11 cellular contexts compared by ENCODE assay signal in the genomic region with DNA sequence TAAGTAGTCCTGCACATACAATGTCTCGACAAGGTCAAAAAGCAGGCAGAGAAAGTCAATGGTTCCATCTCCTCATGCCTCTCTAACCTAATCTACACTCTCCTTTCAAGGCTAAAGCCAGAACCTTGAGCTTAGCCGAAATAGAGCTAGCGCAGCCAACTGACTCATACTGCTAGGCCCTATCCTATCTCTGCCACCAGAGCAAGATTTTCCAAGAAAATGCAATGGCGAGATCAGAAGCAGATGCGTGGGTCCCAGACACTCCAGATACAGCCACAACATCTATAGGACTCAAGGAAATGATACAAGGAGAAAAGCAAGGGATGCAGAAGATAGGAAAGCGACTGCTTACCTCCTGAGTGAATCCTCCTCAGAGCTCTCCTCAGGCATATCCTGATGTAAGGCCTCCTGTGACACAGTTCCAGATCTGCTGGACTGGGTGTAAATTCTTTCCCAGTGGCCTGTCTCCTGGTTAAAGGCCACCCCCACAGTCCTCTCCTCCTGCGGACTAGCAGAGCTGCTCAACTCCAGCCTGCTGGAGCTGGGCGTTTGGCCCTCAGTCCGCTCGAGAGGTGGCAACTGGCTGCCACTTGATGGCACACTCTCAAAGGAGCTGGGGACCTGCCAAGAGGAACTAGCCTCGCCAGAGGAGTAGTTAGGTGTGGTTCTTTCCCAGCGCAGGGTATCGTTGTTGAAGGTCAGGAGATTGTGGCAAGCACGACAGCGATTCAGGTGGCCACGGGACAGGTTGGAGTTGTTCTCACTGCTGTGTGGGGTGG. TPM values are rescaled to one million over a fixed set of nuclear protein-coding genes. Genes with fewer than 3 reads are reported as not detected.
DNase-seq lines count a peak whose midpoint lies in the region; ATAC-seq, FAIRE-seq and TF ChIP-seq lines count a peak whose summit lies in the region.
"Had no signal": no experiment of that assay in that cellular context is flagged by ENCODE, and none has a peak within 500 bp of the region (broad histone marks: within the 10 kb centered on the region; RNA-seq: fewer than 3 reads in every experiment).

No MANE protein-coding gene starts in this region.

- H3K18ac ChIP-seq in H1 (ENCODE audit: extremely low read depth, low read length), result no peak overlapping the region

- H3K79me2 ChIP-seq in OCI-LY1 (ENCODE audit: insufficient read depth, low read length), result peaks cover 2% of the 10 kb centered on the region; the same call in 1 of the 2 replicates
- peaks cover 0 to 11% of the 10 kb centered on the region in 2 experiments; a peak in 3 of 4 replicates for H3K79me2 ChIP-seq in H1 (ENCODE audit: control insufficient read depth in 1 of 2, insufficient read depth in 2 of 2, low read length in 2 of 2)

- TF ChIP-seq POLR2A in H1 (IDR thresholded peaks at IDR 0.05; ENCODE audit: control extremely low read depth in 1 of 2, low read depth in 2 of 2, low read length in 2 of 2), result no peak

- no peaks in the 10 kb centered on the region for H4K20me1 ChIP-seq in OCI-LY1 (ENCODE audit: insufficient read depth, low read length)
- H4K20me1 ChIP-seq in H1 (replicated peaks in 1 of 2; ENCODE audit: control insufficient read depth in 1 of 2, insufficient read depth in 2 of 2, low read length in 2 of 2), result peaks cover 0 to 7% of the 10 kb centered on the region in 2 experiments

- H3K4ac ChIP-seq in H1 (replicated peaks; ENCODE audit: insufficient read length, low read depth, low read length), result no peak overlapping the region

- no peak overlapping the region for H4K91ac ChIP-seq in H1 (replicated peaks; ENCODE audit: insufficient read length, low read length)

- H3K9me2 ChIP-seq in OCI-LY1 (ENCODE audit: low read depth, low read length), result no peaks in the 10 kb centered on the region

- no peak overlapping the region for H4K8ac ChIP-seq in H1 (ENCODE audit: extremely low read depth, insufficient read depth, low read length)

- no peak overlapping the region for H3K9ac ChIP-seq in OCI-LY1 (ENCODE audit: low read length)
- no peak overlapping the region for H3K9ac ChIP-seq in H1 (replicated peaks in 1 of 4; ENCODE audit: extremely low read depth in 1 of 4, low read depth in 3 of 4, low read length in 3 of 4)
- H3K9ac ChIP-seq in mucosa of stomach (ENCODE audit: low read length), result peak overlapping the region; percentile 58

- FAIRE-seq in D721Med (lab: Jason Lieb, UNC) (no peak), H1 (lab: Jason Lieb, UNC) (no peak)

- no peaks in the 10 kb centered on the region for H3F3A ChIP-seq in OCI-LY1 (ENCODE audit: insufficient read depth, low read length)

- no peak overlapping the region for H2BK15ac ChIP-seq in H1 (ENCODE audit: low read length)

- no peak overlapping the region for H3K4me3 ChIP-seq in OCI-LY1 (ENCODE audit: low read depth, low read length, poor library complexity, severe bottlenecking)
- no peak overlapping the region for H3K4me3 ChIP-seq in H1 (ENCODE audit: extremely low read depth in 1 of 4, insufficient read depth in 2 of 4, low read depth in 3 of 4, low read length in 4 of 4)
- no peak overlapping the region for H3K4me3 ChIP-seq in mucosa of stomach (ENCODE audit: low read length)
- H3K4me3 ChIP-seq: PC-9 had no signal

- H3K23ac ChIP-seq in H1 (ENCODE audit: insufficient read length), result no peak overlapping the region

- no peak overlapping the region for H2AK5ac ChIP-seq in H1 (ENCODE audit: low read depth, low read length)

- no peak for TF ChIP-seq EP300 in H1 (IDR thresholded peaks at IDR 0.05; ENCODE audit: borderline replicate concordance in 1 of 2, low read depth in 2 of 2, low read length in 2 of 2)

- H3K23me2 ChIP-seq in H1 (ENCODE audit: low read depth, low read length), result no peaks in the 10 kb centered on the region

- POLR2A ChIA-PET in H1 (lab: Charles Lee; ENCODE audit: partially characterized antibody), result interaction anchor here (0.8 kb wide), 2 partner anchors 49 to 51 kb away, joined by 3 read pairs; no protein-coding TSS in a partner anchor

- H3K4me2 ChIP-seq in OCI-LY1 (ENCODE audit: low read length), result no peak overlapping the region
- H3K4me2 ChIP-seq in H1 (ENCODE audit: insufficient read depth in 1 of 2, low read depth in 2 of 2, low read length in 2 of 2), result no peak overlapping the region
- H3K4me2 ChIP-seq: PC-9 had no signal

- CTCF ChIA-PET in H1 (lab: Charles Lee; ENCODE audit: partially characterized antibody), result interaction anchor here (1.0 to 3.6 kb wide), 14 partner anchors 8 to 159 kb away, joined by 3 to 16 read pairs (median 4); no protein-coding TSS in a partner anchor

- H2BK5ac ChIP-seq in H1 (ENCODE audit: low read depth, low read length), result no peak overlapping the region

- no peaks in the 10 kb centered on the region for H3K9me3 ChIP-seq in OCI-LY1 (ENCODE audit: low read length)
- no peaks in the 10 kb centered on the region for H3K9me3 ChIP-seq in H1 (ENCODE audit: insufficient read depth in 2 of 2, low read depth in 1 of 2, low read length in 1 of 2)
- no peaks in the 10 kb centered on the region for H3K9me3 ChIP-seq in mucosa of stomach (ENCODE audit: control insufficient read depth, low read length)

- H3K79me1 ChIP-seq in H1 (ENCODE audit: low read depth, low read length), result no peaks in the 10 kb centered on the region; the same call in 1 of the 2 replicates

- no peak overlapping the region for H2AFZ ChIP-seq in OCI-LY1 (ENCODE audit: low read length)
- H2AFZ ChIP-seq in H1 (ENCODE audit: low read length), result no peak overlapping the region
- H2AFZ ChIP-seq: PC-9 had no signal

- TF ChIP-seq CTCF in D721Med (IDR thresholded peaks at IDR 0.05; ENCODE audit: insufficient read depth, missing control alignments) (peak; percentile 18), OCI-LY1 (IDR thresholded peaks at IDR 0.05; ENCODE audit: low read length) (peak; percentile 35; the same call in 1 of the 2 replicates), H1 (IDR thresholded peaks at IDR 0.05; ENCODE audit: control extremely low read depth in 1 of 3, insufficient read depth in 1 of 3, low read depth in 1 of 3, low read length in 3 of 3) (peak in 2 of 3 experiments; percentile 5 to 6; a peak in 2 of 4 replicates)

- DNase-seq in D721Med (ENCODE audit: insufficient read length, low spot score) (no peak), H1 (ENCODE audit: low read depth in 1 of 2, low spot score in 2 of 2) (no peak), globus pallidus (ENCODE audit: low spot score) (no peak)
- DNase-seq in stimulated activated naive CD4-positive, alpha-beta T cell treated with Interleukin-2 at 50 U/mL for 16 hours (lab: John Stamatoyannopoulos, UW), result no peak
- DNase-seq in effector CD8-positive, alpha-beta T cell (lab: John Stamatoyannopoulos, UW), result no peak
- DNase-seq: activated CD8-positive, alpha-beta memory T cell treated with anti-CD3 and anti-CD28 coated beads, Interleukin-2, amount 50 U/mL, for 48 hours; T-helper 9 cell had no signal

- no peak overlapping the region for H2BK12ac ChIP-seq in H1 (ENCODE audit: low read depth, low read length)

- no peak overlapping the region for H3K14ac ChIP-seq in H1 (ENCODE audit: insufficient read length)

- H3K27me3 ChIP-seq in OCI-LY1 (ENCODE audit: insufficient read depth, low read length) (no peaks in the 10 kb centered on the region), H1 (replicated peaks in 1 of 4; ENCODE audit: control insufficient read depth in 3 of 4, extremely low read depth in 1 of 4, insufficient read depth in 3 of 4, low read length in 3 of 4) (no peaks in the 10 kb centered on the region), mucosa of stomach (ENCODE audit: control insufficient read depth, insufficient read depth, low read length) (no peaks in the 10 kb centered on the region)

- H3K56ac ChIP-seq in H1 (replicated peaks; ENCODE audit: insufficient read length, low read depth, low read length), result no peak overlapping the region

- no peak overlapping the region for H4K5ac ChIP-seq in H1 (ENCODE audit: insufficient read length, low read depth, low read length)

- no peak overlapping the region for H2BK120ac ChIP-seq in H1 (replicated peaks; ENCODE audit: low read depth, low read length)

- no peak overlapping the region for H2BK20ac ChIP-seq in H1 (ENCODE audit: low read length)

- TF ChIP-seq RAD21 in H1 (IDR thresholded peaks at IDR 0.05 in 1 of 2, conservative IDR thresholded peaks at IDR 0.05 in 1 of 2; ENCODE audit: low read depth in 2 of 2, low read length in 2 of 2), result peak; percentile 3 to 29; a peak in 1 of 4 replicates

- no peak for ATAC-seq in HG02970 (IDR thresholded peaks at IDR 0.05; ENCODE audit: low FRiP score, unreplicated experiment)

- H3K36me3 ChIP-seq in OCI-LY1 (ENCODE audit: insufficient read depth, low read length) (peaks cover 58% of the 10 kb centered on the region), H1 (ENCODE audit: control insufficient read depth in 2 of 4, insufficient read depth in 4 of 4, low read length in 3 of 4) (peaks cover 13 to 23% (median 20%) of the 10 kb centered on the region in 4 experiments), mucosa of stomach (ENCODE audit: control insufficient read depth, insufficient read depth, low read length) (peaks cover 8% of the 10 kb centered on the region)

- H3K27ac ChIP-seq in OCI-LY1 (ENCODE audit: low read depth, low read length, poor library complexity, severe bottlenecking) (no peak overlapping the region), H1 (ENCODE audit: low read depth, low read length) (no peak overlapping the region)
- H3K27ac ChIP-seq: PC-9 had no signal

- WGBS in H1 (ENCODE audit: extremely low coverage in 1 of 2, insufficient coverage in 1 of 2, insufficient read length in 1 of 2, insufficient replicate concordance in 2 of 2, low coverage in 1 of 2, low lambda C conversion rate in 2 of 2, missing lambda C conversion rate in 1 of 2), 2 experiments, result 93% methylated on average over 16 of the region's 16 CpGs; no CpG with 5 or more reads in 1 of the 2 experiments

- H3K4me1 ChIP-seq in OCI-LY1 (ENCODE audit: insufficient read depth, low read length, severe bottlenecking) (peaks cover 3% of the 10 kb centered on the region), H1 (replicated peaks in 1 of 4; ENCODE audit: control insufficient read depth in 3 of 4, insufficient read depth in 4 of 4, low read length in 3 of 4) (peaks cover 0 to 5% (median 5%) of the 10 kb centered on the region in 4 experiments; a peak in 6 of 7 replicates), mucosa of stomach (ENCODE audit: control insufficient read depth, insufficient read depth, low read length) (peaks cover 25% of the 10 kb centered on the region)

TF ChIP-seq in H1, 55 proteins besides CTCF, POLR2A, EP300 and RAD21 (continues in another document):
- no peak for TF ChIP-seq RBBP5 (IDR thresholded peaks at IDR 0.05; ENCODE audit: borderline replicate concordance, low read depth, low read length)
- no peak for TF ChIP-seq POLR2AphosphoS5 (IDR thresholded peaks at IDR 0.05; ENCODE audit: low read depth, low read length)

RNA-seq across cellular contexts. Expression of a gene that starts 52.0 kb away (rescaled TPM):
- 35.6 and 37.4 TPM in 2 replicates for total RNA-seq in H1 (2021; fragmentation: NEBNext Ultra II Directional; extraction: Animal tissue kit (Norgen Biotek cat#: 25700))
- 14.2 and 22.5 TPM in 2 replicates for polyA plus RNA-seq in H1 (2011; rRNA removed)
- polyA plus RNA-seq in H1 (2011; cell fraction: cytosol; rRNA removed), result 12.5 TPM
- 22.7 TPM for polyA plus RNA-seq in H1 (2011; cell fraction: nucleus; rRNA removed)
- 20.5 to 24.5 TPM (median 22.3 TPM) in 4 replicates for polyA plus RNA-seq in H1 (2012, experiment 1 of 2)
- 30.8 TPM for polyA plus RNA-seq in H1 (2012, experiment 2 of 2)
- 11.4 TPM for polyA plus RNA-seq in H1 (2013, experiment 1 of 2)
- 10.2 TPM for polyA plus RNA-seq in H1 (2013, experiment 2 of 2)
- 47.9 and 50.7 TPM in 2 replicates for polyA minus RNA-seq in H1 (2011; rRNA and poly(A)+ RNA removed)
- 21.3 TPM for polyA minus RNA-seq in H1 (2011; cell fraction: cytosol; rRNA and poly(A)+ RNA removed)
- 58.3 TPM for polyA minus RNA-seq in H1 (2011; cell fraction: nucleus; rRNA and poly(A)+ RNA removed)
